In the genomic region with DNA sequence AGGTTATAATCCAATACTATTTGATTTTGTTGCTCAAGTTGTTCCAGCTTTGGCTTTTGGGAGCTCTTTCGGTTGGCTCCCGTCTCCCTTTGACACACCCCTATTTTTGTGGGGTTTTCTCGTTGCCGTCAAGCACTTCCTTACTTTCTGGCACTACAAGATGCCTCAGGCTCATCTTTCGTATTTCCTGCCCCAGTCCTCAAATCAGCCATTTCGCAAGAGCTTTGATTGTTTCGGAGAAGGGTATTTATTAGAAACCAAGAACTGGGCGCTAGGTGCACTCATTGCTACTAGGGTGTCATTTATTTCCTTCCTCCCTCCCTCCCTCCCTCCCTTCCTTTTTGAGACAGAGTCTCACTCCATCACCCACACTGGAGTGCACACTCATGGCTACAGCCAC, we compare ENCODE assay signal across 1 cellular context.
TF ChIP-seq lines count a peak whose summit lies in the region.

No MANE protein-coding gene starts in this region.

TF ChIP-seq in neural cell, 6 proteins besides CTCF, POLR2A, EP300 and RAD21:
- TF ChIP-seq TAF1 (IDR thresholded peaks at IDR 0.05; ENCODE audit: low read depth) = no peak
